Comparison of ENCODE assay signal across 10 cellular contexts in genomic region chr5:134001938-134002731, GRCh38. TPM values are rescaled to one million over a fixed set of nuclear protein-coding genes. Genes with fewer than 3 reads are reported as not detected.
DNase-seq lines count a peak whose midpoint lies in the region; ATAC-seq and TF ChIP-seq lines count a peak whose summit lies in the region.
"Had no signal": no experiment of that assay in that cellular context is flagged by ENCODE, and none has a peak within 500 bp of the region (broad histone marks: within the 10 kb centered on the region; RNA-seq: fewer than 3 reads in every experiment).

No MANE protein-coding gene starts in this region.

- peaks cover 60% of the 10 kb centered on the region for H3K4me1 Mint-ChIP-seq in activated naive CD4-positive, alpha-beta T cell treated with anti-CD3 and anti-CD28 coated beads, Interleukin-2, amount 10 ng/mL, durations not matched to agents 7 days and 5 days
- peaks cover 41% of the 10 kb centered on the region for H3K4me1 Mint-ChIP-seq in T-helper 17 cell
- H3K4me1 Mint-ChIP-seq in stimulated activated naive CD8-positive, alpha-beta T cell treated with anti-CD3 and anti-CD28 coated beads, Interleukin-15, amount 100 ng/mL, for 72 hours: peaks cover 72% of the 10 kb centered on the region

- H3K27me3 Mint-ChIP-seq in activated naive CD4-positive, alpha-beta T cell treated with anti-CD3 and anti-CD28 coated beads, Interleukin-2, amount 10 ng/mL, durations not matched to agents 7 days and 5 days: no peaks in the 10 kb centered on the region
- no peaks in the 10 kb centered on the region for H3K27me3 Mint-ChIP-seq in T-helper 17 cell
- no peaks in the 10 kb centered on the region for H3K27me3 Mint-ChIP-seq in stimulated activated naive CD8-positive, alpha-beta T cell treated with anti-CD3 and anti-CD28 coated beads, Interleukin-15, amount 100 ng/mL, for 72 hours

- CTCF ChIA-PET in activated naive CD4-positive, alpha-beta T cell treated with anti-CD3 and anti-CD28 coated beads, Interleukin-2, amount 10 ng/mL, durations not matched to agents 7 days and 5 days (lab: Charles Lee): interaction anchor here (1.1 kb wide), 2 partner anchors 22 to 67 kb away, joined by 3 read pairs; no protein-coding TSS in a partner anchor

- H3K4me3 ChIP-seq in fibroblast of mammary gland (ENCODE audit: control insufficient read depth, low read depth, low read length): peak overlapping the region; percentile 1

- ATAC-seq in T-helper 17 cell: no peak
- ATAC-seq in stimulated activated naive CD8-positive, alpha-beta T cell treated with anti-CD3 and anti-CD28 coated beads, Interleukin-15, amount 100 ng/mL, for 72 hours: no peak
- ATAC-seq: lower lobe of right lung had no signal

- H3K9me3 ChIP-seq in T-helper 17 cell (ENCODE audit: control insufficient read depth, low read length, poor library complexity, severe bottlenecking): no peaks in the 10 kb centered on the region
- H3K9me3 ChIP-seq: lower lobe of right lung had no signal

- peak overlapping the region; percentile 94 for H3K4me3 Mint-ChIP-seq in activated naive CD4-positive, alpha-beta T cell treated with anti-CD3 and anti-CD28 coated beads, Interleukin-2, amount 10 ng/mL, durations not matched to agents 7 days and 5 days
- H3K4me3 Mint-ChIP-seq in T-helper 17 cell: peak overlapping the region; percentile 59
- H3K4me3 Mint-ChIP-seq in stimulated activated naive CD8-positive, alpha-beta T cell treated with anti-CD3 and anti-CD28 coated beads, Interleukin-15, amount 100 ng/mL, for 72 hours: peak overlapping the region; percentile 93 to 96

- no peak for DNase-seq in activated naive CD4-positive, alpha-beta T cell treated with anti-CD3 and anti-CD28 coated beads, Interleukin-2, amount 10 ng/mL, durations not matched to agents 7 days and 5 days
- DNase-seq in activated naive CD4-positive, alpha-beta T cell treated with anti-CD3 and anti-CD28 coated beads, Interleukin-2, amount 50 U/mL, for 16 hours: no peak
- DNase-seq in T-helper 17 cell: no peak
- DNase-seq in fibroblast of mammary gland (ENCODE audit: low read depth): no peak
- DNase-seq in stimulated activated naive CD8-positive, alpha-beta T cell treated with anti-CD3 and anti-CD28 coated beads, Interleukin-15, amount 100 ng/mL, for 72 hours: no peak
- no peak for DNase-seq in NCI-H2107 treated with DMSO at 0.1 percent for 48 hours (lab: John Stamatoyannopoulos, UW; ENCODE audit: unreplicated experiment)
- DNase-seq in Ammon's horn (ENCODE audit: low spot score): no peak
- DNase-seq in activated CD4-positive, CD25-positive, alpha-beta regulatory T cell (lab: John Stamatoyannopoulos, UW): no peak
- DNase-seq: lower lobe of right lung, NCI-H2227 treated with DMSO at 0.1 percent for 48 hours had no signal

- TF ChIP-seq CTCF in fibroblast of mammary gland (conservative IDR thresholded peaks at IDR 0.05; ENCODE audit: control insufficient read depth, insufficient read depth, low read depth, low read length): no peak

- H3K27ac Mint-ChIP-seq in activated naive CD4-positive, alpha-beta T cell treated with anti-CD3 and anti-CD28 coated beads, Interleukin-2, amount 10 ng/mL, durations not matched to agents 7 days and 5 days: peak overlapping the region; percentile 71
- peak overlapping the region; percentile 95 for H3K27ac Mint-ChIP-seq in T-helper 17 cell
- peak overlapping the region; percentile 62 to 91 for H3K27ac Mint-ChIP-seq in stimulated activated naive CD8-positive, alpha-beta T cell treated with anti-CD3 and anti-CD28 coated beads, Interleukin-15, amount 100 ng/mL, for 72 hours

- peaks cover 28% of the 10 kb centered on the region for H3K36me3 Mint-ChIP-seq in activated naive CD4-positive, alpha-beta T cell treated with anti-CD3 and anti-CD28 coated beads, Interleukin-2, amount 10 ng/mL, durations not matched to agents 7 days and 5 days
- no peaks in the 10 kb centered on the region for H3K36me3 Mint-ChIP-seq in T-helper 17 cell (ENCODE audit: low read depth)

- no peaks in the 10 kb centered on the region for H3K9me3 Mint-ChIP-seq in activated naive CD4-positive, alpha-beta T cell treated with anti-CD3 and anti-CD28 coated beads, Interleukin-2, amount 10 ng/mL, durations not matched to agents 7 days and 5 days
- H3K9me3 Mint-ChIP-seq in stimulated activated naive CD8-positive, alpha-beta T cell treated with anti-CD3 and anti-CD28 coated beads, Interleukin-15, amount 100 ng/mL, for 72 hours: no peaks in the 10 kb centered on the region

RNA-seq across cellular contexts. Expression of gene VDAC1, which starts 2.6 kb away (rescaled TPM):
- total RNA-seq in T-helper 17 cell: 10 to 100 TPM; 58.1 to 71.4 TPM

RNA-seq across cellular contexts. Expression of gene C5orf15, which starts 33.7 kb away (rescaled TPM):
- 10 to 100 TPM; 12.1 to 13.5 TPM for total RNA-seq in T-helper 17 cell
